In genomic region chr21:28280611-28281010, GRCh38 we compare ENCODE assay signal across 1 cellular context.
TF ChIP-seq lines count a peak whose summit lies in the region.

No MANE protein-coding gene starts in this region.

TF ChIP-seq in H1, 55 proteins besides CTCF, POLR2A, EP300 and RAD21 (continued from another document):
- TF ChIP-seq CHD7 (IDR thresholded peaks at IDR 0.05; ENCODE audit: insufficient replicate concordance, low read length), result peak; percentile 73
